22 cellular contexts compared by ENCODE assay signal in the genomic region with DNA sequence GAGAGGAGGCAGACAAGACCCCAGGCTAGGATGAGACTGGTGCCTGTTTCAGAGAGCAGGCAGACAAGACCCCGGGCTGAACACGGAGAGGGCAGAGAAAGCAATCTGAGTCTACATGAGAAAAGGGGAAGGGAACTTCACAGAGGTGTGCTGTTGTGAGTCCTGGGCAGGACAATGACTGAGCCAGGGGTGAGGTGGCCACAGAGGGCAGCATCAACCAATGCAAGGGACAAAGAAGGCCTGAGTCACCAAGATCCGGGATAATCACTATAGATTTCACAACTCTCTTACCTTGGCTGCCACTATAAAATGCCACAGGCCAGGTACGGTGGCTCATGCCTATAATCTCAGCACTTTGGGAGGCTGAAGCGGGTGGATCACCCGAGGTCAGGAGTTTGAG.
DNase-seq lines count a peak whose midpoint lies in the region; ATAC-seq, FAIRE-seq and TF ChIP-seq lines count a peak whose summit lies in the region.
"Had no signal": no experiment of that assay in that cellular context is flagged by ENCODE, and none has a peak within 500 bp of the region (broad histone marks: within the 10 kb centered on the region; RNA-seq: fewer than 3 reads in every experiment).

No MANE protein-coding gene starts in this region.

- peak in 1 of 3 experiments; percentile 12; a peak in 1 of 6 replicates for TF ChIP-seq CTCF in K562 (IDR thresholded peaks at IDR 0.05 in 2 of 3, conservative IDR thresholded peaks at IDR 0.05 in 1 of 3; ENCODE audit: insufficient read depth in 2 of 3, low read depth in 1 of 3, low read length in 3 of 3)
- TF ChIP-seq CTCF in GM13976 (IDR thresholded peaks at IDR 0.05; ENCODE audit: borderline replicate concordance, control extremely low read depth, extremely low read depth, insufficient read depth, missing control alignments): no peak
- no peak for TF ChIP-seq CTCF in colonic mucosa (IDR thresholded peaks at IDR 0.05)

- intact Hi-C loops in Right ventricle myocardium inferior (cut with DNase I): no loop called here
- intact Hi-C loops in cardiac septum (cut with DNase I): no loop called here
- intact Hi-C loops in K562 (cut with micrococcal nuclease): no loop called here
- intact Hi-C loops in colonic mucosa (cut with DNase I): no loop called here

- FAIRE-seq in K562 (lab: Jason Lieb, UNC): no peak
- FAIRE-seq: keratinocyte had no signal

- CTCF ChIA-PET in K562 (lab: Yijun Ruan, JAX; ENCODE audit: low intra/inter-chr PET ratio): no interaction called here

- H3K4me2 ChIP-seq in K562 (ENCODE audit: insufficient read depth, low read length): no peak overlapping the region

- WGBS in K562 (ENCODE audit: insufficient coverage, low coverage, missing lambda C conversion rate): 80% methylated on average over 6 of the region's 6 CpGs

- H4K20me1 ChIP-seq in K562 (replicated peaks; ENCODE audit: control insufficient read depth, insufficient read depth, low read length): no peaks in the 10 kb centered on the region

- in situ Hi-C loops in K562 (cut with MboI) (no loop called here), GM13976 (cut with MboI; ENCODE audit: low sequenced_read_pairs, unreplicated experiment) (no loop called here)

- no peaks in the 10 kb centered on the region for H3K9me1 ChIP-seq in K562 (ENCODE audit: control insufficient read depth, insufficient read depth, low read length)

- TF ChIP-seq POLR2A in K562 (conservative IDR thresholded peaks at IDR 0.05): no peak

- H3K36me3 ChIP-seq in K562 (ENCODE audit: control insufficient read depth, insufficient read depth, low read length) (no peaks in the 10 kb centered on the region), colonic mucosa (no peaks in the 10 kb centered on the region)
- H3K36me3 ChIP-seq: ascending aorta, BE2C, SJSA1, upper lobe of left lung had no signal

- peak in 1 of 2 experiments; percentile 17; a peak in 2 of 4 replicates for TF ChIP-seq RAD21 in K562 (CRISPR knock-in tag; conservative IDR thresholded peaks at IDR 0.05 in 1 of 2, IDR thresholded peaks at IDR 0.05 in 1 of 2)

- TF ChIP-seq EP300 in K562 (IDR thresholded peaks at IDR 0.05; ENCODE audit: low read length): no peak

- H3K79me2 ChIP-seq in K562 (ENCODE audit: control insufficient read depth, insufficient read depth, low read length): no peaks in the 10 kb centered on the region

- H2AFZ ChIP-seq in K562 (ENCODE audit: low read depth, low read length): no peak overlapping the region

- DNase-seq in Right ventricle myocardium inferior (ENCODE audit: missing footprints): peak; percentile 13
- DNase-seq in cardiac septum (ENCODE audit: low spot score): no peak
- DNase-seq in K562 (ENCODE audit: extremely low read depth in 1 of 4, low spot score in 3 of 4): no peak
- DNase-seq in islet precursor cell: peak; percentile 52
- DNase-seq in GM13976 (ENCODE audit: low spot score): no peak
- no peak for DNase-seq in colonic mucosa
- DNase-seq: 8988T; activated CD4-positive, CD25-positive, alpha-beta regulatory T cell; activated CD8-positive, alpha-beta T cell treated with anti-CD3 and anti-CD28 coated beads for 36 hours; activated T-cell treated with anti-CD3 and anti-CD28 coated beads, Interleukin-2, amount 50 U/mL, for 4 hours; BE2C; HCEC 1CT; Karpas-422; NCI-H526 treated with DMSO at 0.1 percent for 48 hours; stimulated activated naive CD8-positive, alpha-beta T cell treated with anti-CD3 and anti-CD28 coated beads, Interleukin-15, amount 100 ng/mL, for 72 hours; upper lobe of left lung had no signal

- POLR2A ChIA-PET in K562 (lab: Yijun Ruan, JAX): no interaction called here

- BruUV-seq in K562 (replicated peaks; lab: Mats Ljungman, UMichigan): no TSS peak

- H3K4me1 ChIP-seq in K562 (replicated peaks in 1 of 2; ENCODE audit: control insufficient read depth in 2 of 2, insufficient read depth in 2 of 2, low read length in 2 of 2) (peaks cover 0 to 13% of the 10 kb centered on the region in 2 experiments), colonic mucosa (no peaks in the 10 kb centered on the region)
- H3K4me1 ChIP-seq: SJSA1 had no signal

- H3K27ac ChIP-seq in K562 (ENCODE audit: extremely low read depth, low read depth, low read length) (no peak overlapping the region), colonic mucosa (no peak overlapping the region)
- H3K27ac ChIP-seq: ascending aorta, SJSA1, upper lobe of left lung had no signal

- H3K4me3 ChIP-seq in K562 (no peak overlapping the region), colonic mucosa (no peak overlapping the region)
- H3K4me3 ChIP-seq: ascending aorta, SJSA1, upper lobe of left lung had no signal

- H3K27me3 ChIP-seq in K562 (ENCODE audit: control insufficient read depth in 2 of 2, insufficient read depth in 2 of 2, low read length in 2 of 2) (no peaks in the 10 kb centered on the region), colonic mucosa (no peaks in the 10 kb centered on the region)
- H3K27me3 ChIP-seq: ascending aorta, BE2C, SJSA1, upper lobe of left lung had no signal

- no peaks in the 10 kb centered on the region for H3K9me3 ChIP-seq in K562 (replicated peaks; ENCODE audit: control insufficient read depth, insufficient read depth, low read depth, low read length)
- no peaks in the 10 kb centered on the region for H3K9me3 ChIP-seq in colonic mucosa
- H3K9me3 ChIP-seq: ascending aorta, BE2C, SJSA1, upper lobe of left lung had no signal

- no peak for ATAC-seq in Right ventricle myocardium inferior
- 0 out of 3 replicates have a peak, but pooled peaks have one; percentile 32 for ATAC-seq in K562
- no peak for ATAC-seq in GM21390 (IDR thresholded peaks at IDR 0.05; ENCODE audit: unreplicated experiment)
- ATAC-seq in GM21529 (IDR thresholded peaks at IDR 0.05; ENCODE audit: unreplicated experiment): no peak
- ATAC-seq: activated CD8-positive, alpha-beta T cell treated with anti-CD3 and anti-CD28 coated beads for 36 hours; activated T-cell treated with anti-CD3 and anti-CD28 coated beads, Interleukin-2, amount 50 U/mL, for 4 hours; natural killer cell treated with Interleukin-12 subunit alpha and Interleukin-12 subunit beta and Interleukin-15 and Interleukin-18, amount 100 ng/mL, for 72 hours; stimulated activated naive CD8-positive, alpha-beta T cell treated with anti-CD3 and anti-CD28 coated beads, Interleukin-15, amount 100 ng/mL, for 72 hours had no signal

- H3K9ac ChIP-seq in K562 (ENCODE audit: insufficient read depth in 1 of 2, low read depth in 2 of 2, low read length in 2 of 2) (no peak overlapping the region), colonic mucosa (ENCODE audit: low read depth in 2 of 2, low read length in 2 of 2) (no peak overlapping the region)

TF ChIP-seq in K562, 482 proteins besides CTCF, POLR2A, EP300 and RAD21:
- 0 out of 2 replicates have a peak, but pooled peaks have one; percentile 29 for TF ChIP-seq CEBPB (tag; IDR thresholded peaks at IDR 0.05)
- no peak for TF ChIP-seq CAMTA2 (CRISPR knock-in tag; conservative IDR thresholded peaks at IDR 0.05)
TF ChIP-seq in K562: peak in this region for 1.

Comparison
In these comparisons a context has a peak if more than half of its experiments do, and no peak if none do; other contexts are left out.
1. DNase-seq: peak in Right ventricle myocardium inferior (single experiment) and islet precursor cell (single experiment); none in cardiac septum (single experiment), K562 (0 of 4), GM13976 (single experiment) and colonic mucosa (single experiment).